2 cellular contexts compared by ENCODE assay signal in genomic region chr5:55892479-55892878, GRCh38.
A peak's percentile ranks its signal among the peaks of the same experiment; 100 is the strongest.
TF ChIP-seq lines count a peak whose summit lies in the region.

No MANE protein-coding gene starts in this region.

TF ChIP-seq in HEK293, 187 proteins besides CTCF, POLR2A, EP300 and RAD21:
- TF ChIP-seq ZNF184 (tag by site-specific recombination; IDR thresholded peaks at IDR 0.05) (peak; percentile 95), PRDM4 (tag by site-specific recombination; IDR thresholded peaks at IDR 0.05) (no peak)
TF ChIP-seq in HEK293: peak in this region for 1.

TF ChIP-seq in K562, 482 proteins besides CTCF, POLR2A, EP300 and RAD21:
- peak; percentile 97 for TF ChIP-seq ZNF184 (CRISPR knock-in tag; IDR thresholded peaks at IDR 0.05)
- TF ChIP-seq E2F5 (CRISPR knock-in tag; IDR thresholded peaks at IDR 0.05): no peak
